18 cellular contexts compared by ENCODE assay signal in genomic region chr5:91898865-91899264, GRCh38.
DNase-seq lines count a peak whose midpoint lies in the region; ATAC-seq and TF ChIP-seq lines count a peak whose summit lies in the region.
"Had no signal": no experiment of that assay in that cellular context is flagged by ENCODE, and none has a peak within 500 bp of the region (broad histone marks: within the 10 kb centered on the region; RNA-seq: fewer than 3 reads in every experiment).

No MANE protein-coding gene starts in this region.

- H3K4me1 ChIP-seq in BE2C (no peaks in the 10 kb centered on the region), esophagus muscularis mucosa (no peaks in the 10 kb centered on the region)

- peak; percentile 19 for DNase-seq in BE2C
- peak; percentile 78 for DNase-seq in DMS 273 treated with DMSO at 0.1 percent for 48 hours (lab: John Stamatoyannopoulos, UW)
- peak; percentile 11 to 69 for DNase-seq in NCI-H446 (lab: John Stamatoyannopoulos, UW)
- peak; percentile 32 for DNase-seq in glutamatergic neuron
- DNase-seq in esophagus muscularis mucosa (ENCODE audit: extremely low spot score): no peak
- no peak for DNase-seq in NOMO-1 treated with DMSO at 0.1 percent for 48 hours (lab: John Stamatoyannopoulos, UW; ENCODE audit: unreplicated experiment)
- DNase-seq: CD4-positive, CD25-positive, alpha-beta regulatory T cell; Kasumi-1; NCI-H1417 treated with DMSO at 0.1 percent for 48 hours; NCI-H2029; NCI-H345; NCI-H774; PC-3; Right ventricle myocardium superior; SW 1271; T-helper 17 cell had no signal

- H3K36me3 ChIP-seq in BE2C (no peaks in the 10 kb centered on the region), esophagus muscularis mucosa (no peaks in the 10 kb centered on the region)

- TF ChIP-seq POLR2A in esophagus muscularis mucosa (IDR thresholded peaks at IDR 0.05; ENCODE audit: low read depth): no peak

- no peak overlapping the region for H3K4me3 Mint-ChIP-seq in glutamatergic neuron (ENCODE audit: unreplicated experiment)
- H3K4me3 Mint-ChIP-seq: CD4-positive, CD25-positive, alpha-beta regulatory T cell; T-helper 17 cell had no signal

- peaks cover 7% of the 10 kb centered on the region for H3K4me1 Mint-ChIP-seq in glutamatergic neuron (ENCODE audit: low read depth, unreplicated experiment)
- H3K4me1 Mint-ChIP-seq: CD4-positive, CD25-positive, alpha-beta regulatory T cell; T-helper 17 cell had no signal

- WGBS in esophagus muscularis mucosa: 42% methylated on average over 2 of the region's 2 CpGs

- H3K27ac Mint-ChIP-seq in glutamatergic neuron (ENCODE audit: unreplicated experiment): peak overlapping the region; percentile 56
- H3K27ac Mint-ChIP-seq: CD4-positive, CD25-positive, alpha-beta regulatory T cell; T-helper 17 cell had no signal

- H3K27me3 ChIP-seq in BE2C (no peaks in the 10 kb centered on the region; the same call in 1 of the 2 replicates), esophagus muscularis mucosa (no peaks in the 10 kb centered on the region)

- no peaks in the 10 kb centered on the region for H3K36me3 Mint-ChIP-seq in glutamatergic neuron (ENCODE audit: unreplicated experiment)
- H3K36me3 Mint-ChIP-seq: CD4-positive, CD25-positive, alpha-beta regulatory T cell had no signal

- peaks cover 7% of the 10 kb centered on the region for H3K9me3 Mint-ChIP-seq in glutamatergic neuron (ENCODE audit: unreplicated experiment)

- TF ChIP-seq CTCF in BE2C (IDR thresholded peaks at IDR 0.05; ENCODE audit: low read depth, low read length) (0 out of 2 replicates have a peak, but pooled peaks have one; percentile 4), glutamatergic neuron (IDR thresholded peaks at IDR 0.05; ENCODE audit: partially characterized antibody, unreplicated experiment) (no peak), esophagus muscularis mucosa (IDR thresholded peaks at IDR 0.05) (no peak)

- H3K4me3 ChIP-seq in BE2C (ENCODE audit: low read depth, low read length) (no peak overlapping the region), esophagus muscularis mucosa (no peak overlapping the region)

- ATAC-seq in HG02798 (IDR thresholded peaks at IDR 0.05; ENCODE audit: poor library complexity, unreplicated experiment): no peak
- ATAC-seq: PC-3, T-helper 17 cell had no signal

- TF ChIP-seq EP300 in esophagus muscularis mucosa (IDR thresholded peaks at IDR 0.05): no peak

- H3K9me3 ChIP-seq in BE2C: no peaks in the 10 kb centered on the region
- H3K9me3 ChIP-seq in esophagus muscularis mucosa: no peaks in the 10 kb centered on the region

- intact Hi-C loops in esophagus muscularis mucosa (cut with DNase I): no loop called here

- peaks cover 3% of the 10 kb centered on the region for H3K27me3 Mint-ChIP-seq in glutamatergic neuron (ENCODE audit: unreplicated experiment)
- H3K27me3 Mint-ChIP-seq: CD4-positive, CD25-positive, alpha-beta regulatory T cell; T-helper 17 cell had no signal

- no peak overlapping the region for H3K27ac ChIP-seq in esophagus muscularis mucosa (replicated peaks in 1 of 4)
- H3K27ac ChIP-seq: SK-N-MC had no signal

Comparison
In these comparisons a context has a peak if more than half of its experiments do, and no peak if none do; other contexts are left out.
1. DNase-seq: peak in BE2C (single experiment), DMS 273 treated with DMSO at 0.1 percent for 48 hours (single experiment), NCI-H446 (2 of 2) and glutamatergic neuron (single experiment); none in esophagus muscularis mucosa (single experiment) and NOMO-1 treated with DMSO at 0.1 percent for 48 hours (single experiment).